In the genomic region with DNA sequence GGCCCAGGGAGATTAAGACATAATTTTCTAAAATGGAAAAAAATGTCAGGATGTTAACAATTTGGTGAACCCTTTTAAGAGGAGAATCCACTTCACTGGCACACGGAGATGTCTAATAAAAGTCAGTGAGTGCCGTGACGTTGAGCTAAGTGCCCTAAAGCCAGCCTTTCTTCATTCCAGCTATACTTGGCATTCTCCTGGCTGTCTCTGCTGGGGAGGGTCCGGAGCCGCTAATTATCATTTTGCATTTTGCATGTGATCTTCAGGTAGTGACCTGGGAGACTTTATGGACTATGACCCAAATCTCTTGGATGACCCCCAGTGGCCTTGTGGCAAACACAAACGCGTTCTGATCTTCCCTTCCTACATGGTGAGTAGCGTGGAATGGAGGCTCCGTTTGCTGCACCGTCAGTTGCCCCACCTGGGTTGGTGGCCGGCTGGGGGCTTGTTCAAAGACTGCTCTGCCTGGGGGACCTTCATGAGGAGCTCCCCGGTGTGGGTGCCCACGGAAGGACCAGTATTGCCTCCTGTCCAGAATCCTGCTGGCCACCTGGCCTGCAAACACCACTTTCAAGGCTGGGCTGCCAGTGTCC, we compare ENCODE assay signal across 1 cellular context.
TF ChIP-seq lines count a peak whose summit lies in the region.

No MANE protein-coding gene starts in this region.

TF ChIP-seq in H1, 55 proteins besides CTCF, POLR2A, EP300 and RAD21 (continued from another document):
- TF ChIP-seq TCF12 (IDR thresholded peaks at IDR 0.05; ENCODE audit: low read depth, low read length) (no peak), SRF (IDR thresholded peaks at IDR 0.05; ENCODE audit: low read depth, low read length) (no peak), POU5F1 (IDR thresholded peaks at IDR 0.05; ENCODE audit: low read depth, low read length) (no peak)
- TF ChIP-seq, protein P1, sequence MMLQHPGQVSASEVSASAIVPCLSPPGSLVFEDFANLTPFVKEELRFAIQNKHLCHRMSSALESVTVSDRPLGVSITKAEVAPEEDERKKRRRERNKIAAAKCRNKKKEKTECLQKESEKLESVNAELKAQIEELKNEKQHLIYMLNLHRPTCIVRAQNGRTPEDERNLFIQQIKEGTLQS (IDR thresholded peaks at IDR 0.05; ENCODE audit: insufficient read depth, low read depth, low read length), result no peak
